In genomic region chr11:129803533-129803932, GRCh38 we compare ENCODE assay signal across 15 cellular contexts. TPM values are rescaled to one million over a fixed set of nuclear protein-coding genes. Genes with fewer than 3 reads are reported as not detected.
DNase-seq lines count a peak whose midpoint lies in the region; ATAC-seq and TF ChIP-seq lines count a peak whose summit lies in the region.
"Had no signal": no experiment of that assay in that cellular context is flagged by ENCODE, and none has a peak within 500 bp of the region (broad histone marks: within the 10 kb centered on the region; RNA-seq: fewer than 3 reads in every experiment).

No MANE protein-coding gene starts in this region.

- H3K27me3 Mint-ChIP-seq in stimulated activated naive CD8-positive, alpha-beta T cell treated with anti-CD3 and anti-CD28 coated beads, Interleukin-15, amount 100 ng/mL, for 72 hours: peaks cover 14% of the 10 kb centered on the region

- no peaks in the 10 kb centered on the region for H3K36me3 ChIP-seq in Peyer's patch
- no peaks in the 10 kb centered on the region for H3K36me3 ChIP-seq in esophagus squamous epithelium
- H3K36me3 ChIP-seq in gastroesophageal sphincter: no peaks in the 10 kb centered on the region
- H3K36me3 ChIP-seq: heart left ventricle had no signal

- H3K27ac ChIP-seq in Peyer's patch (peak overlapping the region in 2 of 4 donors; percentile 58 to 77), esophagus squamous epithelium (peak overlapping the region in 3 of 4 donors; percentile 52 to 68 (median 61)), gastroesophageal sphincter (no peak overlapping the region)
- H3K27ac ChIP-seq: heart left ventricle, testis had no signal

- H3K4me1 ChIP-seq in Peyer's patch (no peaks in the 10 kb centered on the region), esophagus squamous epithelium (peaks cover 0 to 17% (median 11%) of the 10 kb centered on the region in 3 donors), gastroesophageal sphincter (no peaks in the 10 kb centered on the region)
- H3K4me1 ChIP-seq: heart left ventricle, testis had no signal

- DNase-seq in stimulated activated naive CD8-positive, alpha-beta T cell treated with anti-CD3 and anti-CD28 coated beads, Interleukin-15, amount 100 ng/mL, for 72 hours: no peak
- no peak for DNase-seq in stimulated activated naive CD8-positive, alpha-beta T cell treated with anti-CD3 and anti-CD28 coated beads, Interleukin-15, Interleukin-2, amounts not matched to agents 100 U/mL and 50 U/mL, for 24 hours
- peak in 2 of 3 donors; percentile 66 to 80 for DNase-seq in Peyer's patch
- no peak for DNase-seq in esophagus squamous epithelium (lab: John Stamatoyannopoulos, UW)
- DNase-seq in activated gamma-delta T cell (lab: John Stamatoyannopoulos, UW): no peak
- DNase-seq: heart left ventricle; kidney glomerular epithelial cell; NCI-H187; NK-92 treated with Interleukin-12 subunit alpha and Interleukin-12 subunit beta, amount 100 ng/mL, for 24 hours; T1000; testis had no signal

- peaks cover 39 to 42% of the 10 kb centered on the region in 2 donors for H3K9me3 Mint-ChIP-seq in stimulated activated naive CD8-positive, alpha-beta T cell treated with anti-CD3 and anti-CD28 coated beads, Interleukin-15, amount 100 ng/mL, for 72 hours

- H3K4me3 Mint-ChIP-seq in stimulated activated naive CD8-positive, alpha-beta T cell treated with anti-CD3 and anti-CD28 coated beads, Interleukin-15, amount 100 ng/mL, for 72 hours: peak overlapping the region; percentile 32 to 49

- WGBS in esophagus squamous epithelium, 2 donors: 42 to 50% methylated on average over 2 to 4 of the region's 4 CpGs
- 80% methylated on average over 1 of the region's 4 CpGs; no CpG with 5 or more reads in 1 of the 2 donors for WGBS in gastroesophageal sphincter (ENCODE audit: low coverage in 1 of 2), 2 donors

- no peak for TF ChIP-seq EP300 in gastroesophageal sphincter (IDR thresholded peaks at IDR 0.05)

- no peak for TF ChIP-seq CTCF in Peyer's patch (IDR thresholded peaks at IDR 0.05)
- TF ChIP-seq CTCF in esophagus squamous epithelium (IDR thresholded peaks at IDR 0.05): no peak
- no peak for TF ChIP-seq CTCF in gastroesophageal sphincter (IDR thresholded peaks at IDR 0.05)

- H3K27ac Mint-ChIP-seq in stimulated activated naive CD8-positive, alpha-beta T cell treated with anti-CD3 and anti-CD28 coated beads, Interleukin-15, amount 100 ng/mL, for 72 hours: peak overlapping the region in 1 of 2 donors; percentile 5

- peak in 1 of 2 donors; percentile 43 for TF ChIP-seq POLR2A in Peyer's patch (IDR thresholded peaks at IDR 0.05)
- TF ChIP-seq POLR2A in esophagus squamous epithelium (IDR thresholded peaks at IDR 0.05): no peak
- no peak for TF ChIP-seq POLR2A in gastroesophageal sphincter (IDR thresholded peaks at IDR 0.05)

- ATAC-seq in stimulated activated naive CD8-positive, alpha-beta T cell treated with anti-CD3 and anti-CD28 coated beads, Interleukin-15, amount 100 ng/mL, for 72 hours: no peak
- no peak for ATAC-seq in stimulated activated naive CD8-positive, alpha-beta T cell treated with anti-CD3 and anti-CD28 coated beads, Interleukin-15, Interleukin-2, amounts not matched to agents 100 U/mL and 50 U/mL, for 24 hours
- ATAC-seq in GM21528 (IDR thresholded peaks at IDR 0.05; ENCODE audit: low FRiP score, unreplicated experiment) (no peak), gastroesophageal sphincter (no peak)
- ATAC-seq: heart left ventricle, Right ventricle myocardium inferior had no signal

- H3K27me3 ChIP-seq in Peyer's patch (no peaks in the 10 kb centered on the region), esophagus squamous epithelium (no peaks in the 10 kb centered on the region), gastroesophageal sphincter (peaks cover 12% of the 10 kb centered on the region)
- H3K27me3 ChIP-seq: testis had no signal

- H3K4me1 Mint-ChIP-seq in stimulated activated naive CD8-positive, alpha-beta T cell treated with anti-CD3 and anti-CD28 coated beads, Interleukin-15, amount 100 ng/mL, for 72 hours: peaks cover 36% of the 10 kb centered on the region

- H3K9me3 ChIP-seq in Peyer's patch: no peaks in the 10 kb centered on the region
- H3K9me3 ChIP-seq in esophagus squamous epithelium: no peaks in the 10 kb centered on the region
- H3K9me3 ChIP-seq in gastroesophageal sphincter: peaks cover 0 to 11% (median 0%) of the 10 kb centered on the region in 3 donors
- H3K9me3 ChIP-seq: testis had no signal

- H3K4me3 ChIP-seq in Peyer's patch (no peak overlapping the region), esophagus squamous epithelium (no peak overlapping the region), gastroesophageal sphincter (no peak overlapping the region)
- H3K4me3 ChIP-seq: heart left ventricle, testis had no signal

- intact Hi-C loops in esophagus squamous epithelium (cut with DNase I): no loop called here

RNA-seq across cellular contexts. Expression of gene TMEM45B, which starts 12.1 kb away (rescaled TPM):
- total RNA-seq in Peyer's patch (100 to 1,000 TPM in 3 of 4 donors, 1 to 10 TPM in 1; 1.7 to 318 (median 244) TPM), esophagus squamous epithelium (100 to 1,000 TPM in 2 of 4 donors, 10 to 100 TPM in 2; 30.1 to 127 (median 92.9) TPM), gastroesophageal sphincter (1 to 10 TPM in 1 of 4 donors, under 1 TPM in 1, not detected in 2; 0.47 to 3.9 TPM)
- total RNA-seq: heart left ventricle, posterior vena cava, Right ventricle myocardium inferior had no signal

Comparison
In these comparisons a context has a peak if more than half of its experiments do, and no peak if none do; other contexts are left out.
1. DNase-seq: peak in Peyer's patch (2 of 3); none in stimulated activated naive CD8-positive, alpha-beta T cell treated with anti-CD3 and anti-CD28 coated beads, Interleukin-15, amount 100 ng/mL, for 72 hours (0 of 2), stimulated activated naive CD8-positive, alpha-beta T cell treated with anti-CD3 and anti-CD28 coated beads, Interleukin-15, Interleukin-2, amounts not matched to agents 100 U/mL and 50 U/mL, for 24 hours (single experiment), esophagus squamous epithelium (single experiment) and activated gamma-delta T cell (single experiment).
2. H3K27ac ChIP-seq: peak in esophagus squamous epithelium (3 of 4); none in gastroesophageal sphincter (0 of 4).